ENCODE assay signal across 22 cellular contexts in genomic region chr12:67692966-67693365, GRCh38. TPM values are rescaled to one million over a fixed set of nuclear protein-coding genes. Genes with fewer than 3 reads are reported as not detected.
DNase-seq lines count a peak whose midpoint lies in the region; ATAC-seq and TF ChIP-seq lines count a peak whose summit lies in the region.
"Had no signal": no experiment of that assay in that cellular context is flagged by ENCODE, and none has a peak within 500 bp of the region (broad histone marks: within the 10 kb centered on the region; RNA-seq: fewer than 3 reads in every experiment).

No MANE protein-coding gene starts in this region.

- no peaks in the 10 kb centered on the region for H3K27me3 ChIP-seq in gastroesophageal sphincter
- no peaks in the 10 kb centered on the region for H3K27me3 ChIP-seq in spleen (replicated peaks in 1 of 7)
- H3K27me3 ChIP-seq: cardiac muscle cell, dorsolateral prefrontal cortex, foreskin keratinocyte, right lobe of liver, SJSA1, testis had no signal

- no peak overlapping the region for H3K27ac Mint-ChIP-seq in stimulated activated naive B cell treated with anti-CD40 and anti-IgM and Interleukin-4, amounts not matched to agents 10 μg/mL and 1 μg/mL and 100 μg/mL, for 72 hours
- H3K27ac Mint-ChIP-seq: stimulated activated effector memory CD8-positive, alpha-beta T cell treated with anti-CD3 and anti-CD28 coated beads, Interleukin-12 subunit alpha, Interleukin-12 subunit beta, amount 100 ng/mL, for 72 hours had no signal

- no peak for TF ChIP-seq EP300 in gastroesophageal sphincter (IDR thresholded peaks at IDR 0.05)

- H3K36me3 ChIP-seq in gastroesophageal sphincter: no peaks in the 10 kb centered on the region
- no peaks in the 10 kb centered on the region for H3K36me3 ChIP-seq in spleen
- H3K36me3 ChIP-seq: cardiac muscle cell, right lobe of liver, SJSA1 had no signal

- DNase-seq in stimulated activated naive B cell treated with anti-CD40 and anti-IgM and Interleukin-4, amounts not matched to agents 10 μg/mL and 1 μg/mL and 100 μg/mL, for 72 hours: no peak
- no peak for DNase-seq in spleen
- no peak for DNase-seq in NCI-H510A (lab: John Stamatoyannopoulos, UW)
- DNase-seq: activated CD4-positive, alpha-beta T cell treated with anti-CD3 and anti-CD28 coated beads, Interleukin-2, amount 50 U/mL, for 48 hours; activated T-cell treated with anti-CD3 and anti-CD28 coated beads for 4 hours; amniotic stem cell; DMS79 treated with DMSO at 0.1 percent for 48 hours; dorsolateral prefrontal cortex; foreskin keratinocyte; GM23248; NCI-H1436 treated with DMSO at 0.1 percent for 48 hours; NCI-H69; right lobe of liver; testis had no signal

- TF ChIP-seq POLR2A in gastroesophageal sphincter (IDR thresholded peaks at IDR 0.05): no peak
- TF ChIP-seq POLR2A in spleen (IDR thresholded peaks at IDR 0.05): no peak

- 93 to 100% methylated on average over 2 of the region's 2 CpGs for WGBS in gastroesophageal sphincter (ENCODE audit: low coverage in 1 of 2), 2 donors
- WGBS in spleen, 5 donors: 84 to 93% (median 88%) methylated on average over 2 of the region's 2 CpGs

- H3K27me3 Mint-ChIP-seq in stimulated activated naive B cell treated with anti-CD40 and anti-IgM and Interleukin-4, amounts not matched to agents 10 μg/mL and 1 μg/mL and 100 μg/mL, for 72 hours: peaks cover 8 to 14% of the 10 kb centered on the region in 2 donors

- ATAC-seq in GM19043 (IDR thresholded peaks at IDR 0.05; ENCODE audit: low read depth, unreplicated experiment) (peak; percentile 78), HG02678 (IDR thresholded peaks at IDR 0.05; ENCODE audit: unreplicated experiment) (peak; percentile 65), HG03457 (IDR thresholded peaks at IDR 0.05; ENCODE audit: unreplicated experiment) (peak; percentile 67), gastroesophageal sphincter (no peak)
- ATAC-seq in stimulated activated naive B cell treated with anti-CD40 and anti-IgM and Interleukin-4, amounts not matched to agents 10 μg/mL and 1 μg/mL and 100 μg/mL, for 72 hours (replicated peaks): peak; percentile 38 to 47
- ATAC-seq: foreskin keratinocyte; right lobe of liver; stimulated activated effector memory CD8-positive, alpha-beta T cell treated with anti-CD3 and anti-CD28 coated beads, Interleukin-12 subunit alpha, Interleukin-12 subunit beta, amount 100 ng/mL, for 72 hours had no signal

- no peak for TF ChIP-seq CTCF in gastroesophageal sphincter (IDR thresholded peaks at IDR 0.05)
- no peak for TF ChIP-seq CTCF in spleen (IDR thresholded peaks at IDR 0.05 in 8 of 11, conservative IDR thresholded peaks at IDR 0.05 in 3 of 11)

- peaks cover 5 to 8% of the 10 kb centered on the region in 2 donors for H3K36me3 Mint-ChIP-seq in stimulated activated naive B cell treated with anti-CD40 and anti-IgM and Interleukin-4, amounts not matched to agents 10 μg/mL and 1 μg/mL and 100 μg/mL, for 72 hours
- H3K36me3 Mint-ChIP-seq: stimulated activated effector memory CD8-positive, alpha-beta T cell treated with anti-CD3 and anti-CD28 coated beads, Interleukin-12 subunit alpha, Interleukin-12 subunit beta, amount 100 ng/mL, for 72 hours had no signal

- no peaks in the 10 kb centered on the region for H3K9me3 ChIP-seq in gastroesophageal sphincter
- no peaks in the 10 kb centered on the region for H3K9me3 ChIP-seq in spleen
- H3K9me3 ChIP-seq: right lobe of liver, SJSA1, testis had no signal

- H3K4me3 ChIP-seq in gastroesophageal sphincter: no peak overlapping the region
- H3K4me3 ChIP-seq in spleen: no peak overlapping the region
- H3K4me3 ChIP-seq: cardiac muscle cell, dorsolateral prefrontal cortex, GM23248, right lobe of liver, SJSA1, testis had no signal

- intact Hi-C loops in spleen (cut with DNase I; ENCODE audit: low total_unique reads): no loop called here

- no peak overlapping the region for H3K4me3 Mint-ChIP-seq in stimulated activated naive B cell treated with anti-CD40 and anti-IgM and Interleukin-4, amounts not matched to agents 10 μg/mL and 1 μg/mL and 100 μg/mL, for 72 hours
- H3K4me3 Mint-ChIP-seq: stimulated activated effector memory CD8-positive, alpha-beta T cell treated with anti-CD3 and anti-CD28 coated beads, Interleukin-12 subunit alpha, Interleukin-12 subunit beta, amount 100 ng/mL, for 72 hours had no signal

- no peak overlapping the region for H3K27ac ChIP-seq in gastroesophageal sphincter
- H3K27ac ChIP-seq in spleen: no peak overlapping the region
- H3K27ac ChIP-seq: cardiac muscle cell, dorsolateral prefrontal cortex, epithelial cell of prostate, foreskin keratinocyte, GM23248, right lobe of liver, SJSA1, testis had no signal

- H3K4me1 ChIP-seq in gastroesophageal sphincter: no peaks in the 10 kb centered on the region
- peaks cover under 1 to 23% (median 4%) of the 10 kb centered on the region in 6 donors for H3K4me1 ChIP-seq in spleen
- H3K4me1 ChIP-seq: right lobe of liver, testis had no signal

- peaks cover 14 to 38% of the 10 kb centered on the region in 2 donors for H3K4me1 Mint-ChIP-seq in stimulated activated naive B cell treated with anti-CD40 and anti-IgM and Interleukin-4, amounts not matched to agents 10 μg/mL and 1 μg/mL and 100 μg/mL, for 72 hours

- H3K9me3 Mint-ChIP-seq in stimulated activated naive B cell treated with anti-CD40 and anti-IgM and Interleukin-4, amounts not matched to agents 10 μg/mL and 1 μg/mL and 100 μg/mL, for 72 hours: peaks cover 0 to 3% of the 10 kb centered on the region in 2 donors
- H3K9me3 Mint-ChIP-seq: stimulated activated effector memory CD8-positive, alpha-beta T cell treated with anti-CD3 and anti-CD28 coated beads, Interleukin-12 subunit alpha, Interleukin-12 subunit beta, amount 100 ng/mL, for 72 hours had no signal

RNA-seq across cellular contexts. Expression of gene DYRK2, which starts 44.4 kb away (rescaled TPM):
- total RNA-seq in gastroesophageal sphincter: 10 to 100 TPM; 24.0 to 58.2 (median 32.2) TPM
- total RNA-seq in spleen: 10 to 100 TPM; 27.4 to 42.8 (median 38.7) TPM
- polyA plus RNA-seq in spleen: 1 to 10 TPM; 5.0 to 7.3 (median 5.1) TPM
